1 cellular context compared by ENCODE assay signal in the genomic region with DNA sequence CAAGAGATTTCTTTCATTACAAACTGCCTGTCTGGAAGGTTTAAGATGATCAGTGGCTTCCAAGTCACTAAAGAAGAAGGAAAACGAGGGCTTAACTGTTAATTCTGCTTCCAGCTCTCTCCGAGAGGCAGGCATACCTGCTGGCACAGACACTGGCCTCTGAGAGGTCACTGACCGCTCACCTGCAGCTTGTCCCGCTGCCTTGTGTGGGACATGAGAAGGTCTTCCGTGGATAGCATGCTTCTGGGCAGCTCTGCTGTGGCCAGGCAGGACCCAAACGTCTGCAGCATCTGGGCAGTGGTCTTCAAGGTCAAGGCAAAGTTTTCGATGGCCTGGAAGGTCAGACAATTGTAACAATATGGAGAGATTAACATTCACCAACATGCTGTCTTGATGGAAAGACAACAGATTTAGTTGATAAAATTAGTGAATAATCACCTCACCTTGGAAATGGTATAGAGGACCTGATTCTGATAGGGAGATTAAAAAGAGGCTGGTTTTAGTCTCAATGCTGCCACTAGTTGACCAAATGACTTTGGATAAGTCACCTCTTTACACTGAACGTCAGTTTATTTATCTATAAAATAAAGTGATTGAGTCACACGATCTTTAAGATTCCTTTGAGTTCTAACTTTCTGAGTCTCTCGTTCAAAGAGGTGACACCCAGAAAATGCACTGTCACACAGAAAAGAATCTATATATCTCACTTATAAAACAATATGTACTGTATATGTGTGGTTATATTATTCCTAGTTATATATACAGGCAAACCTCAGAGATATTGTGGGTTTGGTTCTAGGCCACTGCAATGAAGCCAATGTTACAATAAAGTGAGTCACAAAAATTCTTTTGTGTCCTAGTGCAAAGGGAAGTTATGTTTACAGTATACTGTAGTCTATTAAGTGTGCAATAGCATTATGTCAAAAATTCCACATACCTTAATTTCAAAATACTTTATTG.
TF ChIP-seq lines count a peak whose summit lies in the region.

No MANE protein-coding gene starts in this region.

TF ChIP-seq in GM23338, 12 proteins besides CTCF, POLR2A, EP300 and RAD21 (continued from another document):
- TF ChIP-seq NANOG (IDR thresholded peaks at IDR 0.05; ENCODE audit: borderline replicate concordance) = no peak
- TF ChIP-seq ZNF462 (CRISPR knock-in tag; IDR thresholded peaks at IDR 0.05) = no peak
